Comparison of ENCODE assay signal across 1 cellular context in genomic region chr2:157197848-157198247, GRCh38.
TF ChIP-seq lines count a peak whose summit lies in the region.

No MANE protein-coding gene starts in this region.

TF ChIP-seq in HepG2, 621 proteins besides CTCF, POLR2A, EP300 and RAD21 (continued from another document):
- TF ChIP-seq ZNF407 (CRISPR knock-in tag; IDR thresholded peaks at IDR 0.05; ENCODE audit: not compliant biosample characterization), result no peak
- TF ChIP-seq MED13 (CRISPR knock-in tag; IDR thresholded peaks at IDR 0.05), result no peak
- no peak for TF ChIP-seq ASH2L (IDR thresholded peaks at IDR 0.05; ENCODE audit: insufficient read length, low read depth, low read length)
- TF ChIP-seq ATF1 (CRISPR knock-in tag; IDR thresholded peaks at IDR 0.05), result no peak
- peak; percentile 15; the same call in 1 of the 2 replicates for TF ChIP-seq MAFF (IDR thresholded peaks at IDR 0.05; ENCODE audit: low read depth, low read length)
- no peak for TF ChIP-seq ARID4A (CRISPR knock-in tag; IDR thresholded peaks at IDR 0.05; ENCODE audit: borderline replicate concordance)
- no peak for TF ChIP-seq ZMAT3 (CRISPR knock-in tag; conservative IDR thresholded peaks at IDR 0.05)
- no peak for TF ChIP-seq ZBTB26 (CRISPR knock-in tag; IDR thresholded peaks at IDR 0.05; ENCODE audit: borderline replicate concordance)
- TF ChIP-seq FOXP4 (CRISPR knock-in tag; IDR thresholded peaks at IDR 0.05), result no peak
- TF ChIP-seq HES4 (CRISPR knock-in tag; IDR thresholded peaks at IDR 0.05; ENCODE audit: borderline replicate concordance), result no peak
- TF ChIP-seq HIC2 (CRISPR knock-in tag; IDR thresholded peaks at IDR 0.05; ENCODE audit: low read depth), result no peak
- TF ChIP-seq AHR (CRISPR knock-in tag; IDR thresholded peaks at IDR 0.05), result no peak
- TF ChIP-seq SRSF1 (optimal IDR thresholded peaks at IDR 0.05; ENCODE audit: low read depth, low read length), result no peak
